14 cellular contexts compared by ENCODE assay signal in genomic region chr19:9940778-9941177, GRCh38.
"Had no signal": no experiment of that assay in that cellular context is flagged by ENCODE, and none has a peak within 500 bp of the region (broad histone marks: within the 10 kb centered on the region; RNA-seq: fewer than 3 reads in every experiment).

No MANE protein-coding gene starts in this region.

- ATAC-seq: esophagus mucosa; gastrocnemius medialis; stimulated activated naive B cell treated with anti-CD40 and anti-IgM and Interleukin-4, amounts not matched to agents 10 μg/mL and 1 μg/mL and 100 μg/mL, for 72 hours had no signal

- H3K9me3 ChIP-seq: gastrocnemius medialis, vagina had no signal

- DNase-seq: activated CD4-positive, alpha-beta memory T cell treated with anti-CD3 and anti-CD28 coated beads, Interleukin-2, amount 10 ng/mL, durations not matched to agents 7 days and 5 days; activated T-cell treated with anti-CD3 and anti-CD28 coated beads, Interleukin-2, amount 50 U/mL, for 48 hours; aorta; dorsolateral prefrontal cortex; gastrocnemius medialis; kidney; midbrain; posterior cingulate gyrus; stimulated activated CD4-positive, alpha-beta T cell treated with anti-CD3 and anti-CD28 coated beads, Interleukin-1b, Interleukin-23, amount 100 ng/mL, for 48 hours; stimulated activated naive B cell treated with anti-CD40 and anti-IgM and Interleukin-4, amounts not matched to agents 10 μg/mL and 1 μg/mL and 100 μg/mL, for 72 hours had no signal

- H3K27me3 ChIP-seq: vagina had no signal

- H3K4me3 ChIP-seq: dorsolateral prefrontal cortex, gastrocnemius medialis, tibial nerve, vagina had no signal

- H3K36me3 ChIP-seq: gastrocnemius medialis, tibial nerve, vagina had no signal

- H3K27ac ChIP-seq: dorsolateral prefrontal cortex, gastrocnemius medialis, tibial nerve, vagina, VCaP had no signal
